9 cellular contexts compared by ENCODE assay signal in the genomic region with DNA sequence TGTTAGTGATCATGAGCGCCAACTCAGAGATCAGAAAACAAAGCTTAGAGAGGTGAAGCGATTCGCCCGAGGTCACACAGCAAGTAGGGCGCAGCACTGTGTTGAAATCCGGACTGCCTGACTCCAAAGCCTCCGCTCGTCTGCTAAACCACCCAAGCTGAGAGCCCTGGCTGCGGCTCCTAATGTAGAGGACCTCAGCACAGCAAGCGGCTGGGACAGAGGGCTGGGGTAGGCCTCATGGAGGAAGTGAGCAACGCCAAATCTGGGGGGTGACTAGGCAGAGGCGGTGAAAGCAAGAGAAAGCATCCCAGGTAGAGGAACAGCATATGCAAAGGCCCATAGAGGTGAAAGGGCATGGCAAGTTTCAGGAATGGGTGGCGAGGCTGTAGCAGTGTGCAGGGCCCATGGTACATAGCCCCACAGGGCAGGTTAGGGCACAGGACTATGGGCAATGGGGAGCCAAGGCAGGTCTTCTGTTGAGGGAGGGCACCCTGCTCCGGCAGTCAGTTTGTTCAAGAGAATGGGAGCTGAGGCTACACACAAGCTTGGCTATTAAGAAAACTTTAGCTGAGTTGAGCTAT. TPM values are rescaled to one million over a fixed set of nuclear protein-coding genes. Genes with fewer than 3 reads are reported as not detected.
DNase-seq lines count a peak whose midpoint lies in the region; ATAC-seq and TF ChIP-seq lines count a peak whose summit lies in the region.
"Had no signal": no experiment of that assay in that cellular context is flagged by ENCODE, and none has a peak within 500 bp of the region (broad histone marks: within the 10 kb centered on the region; RNA-seq: fewer than 3 reads in every experiment).

No MANE protein-coding gene starts in this region.

- H3K27me3 ChIP-seq in MM.1S (replicated peaks; ENCODE audit: insufficient read depth, low read length) (peaks cover under 1% of the 10 kb centered on the region; the same call in 1 of the 2 replicates), osteoblast (ENCODE audit: insufficient read depth, low read length) (peaks cover 63% of the 10 kb centered on the region)
- H3K27me3 ChIP-seq: pancreas had no signal

- peak overlapping the region; percentile 83 for H3K4me3 Mint-ChIP-seq in T-helper 1 cell treated with Interleukin-12 subunit alpha and Interleukin-12 subunit beta and Interleukin-4 antibody, amounts not matched to agents 30 μg/mL and 1 μg/mL, for 36 hours

- DNase-seq in T-helper 1 cell (no peak), MM.1S (no peak), coronary artery (ENCODE audit: low spot score) (no peak), osteoblast (ENCODE audit: insufficient read length, low spot score, missing footprints) (peak; percentile 41), DMS53 (lab: John Stamatoyannopoulos, UW) (no peak), G401 (ENCODE audit: low spot score) (no peak)

- H3F3A ChIP-seq in MM.1S (ENCODE audit: insufficient read depth, low read length): no peaks in the 10 kb centered on the region

- H3K4me3 ChIP-seq in MM.1S (ENCODE audit: low read length): peak overlapping the region; percentile 49; the same call in 1 of the 2 replicates
- peak overlapping the region; percentile 71 for H3K4me3 ChIP-seq in coronary artery
- no peak overlapping the region for H3K4me3 ChIP-seq in osteoblast (ENCODE audit: insufficient read depth, low read length)

- peak overlapping the region; percentile 17; the same call in 1 of the 2 replicates for H3K9ac ChIP-seq in MM.1S (ENCODE audit: low read length)

- TF ChIP-seq CTCF in MM.1S (IDR thresholded peaks at IDR 0.05; ENCODE audit: low read length) (no peak), coronary artery (IDR thresholded peaks at IDR 0.05) (no peak), osteoblast (IDR thresholded peaks at IDR 0.05; ENCODE audit: extremely low read depth, low read depth, low read length) (no peak)

- peak overlapping the region; percentile 46 for H3K27ac Mint-ChIP-seq in T-helper 1 cell treated with Interleukin-12 subunit alpha and Interleukin-12 subunit beta and Interleukin-4 antibody, amounts not matched to agents 30 μg/mL and 1 μg/mL, for 36 hours

- no peaks in the 10 kb centered on the region for H3K9me3 Mint-ChIP-seq in T-helper 1 cell treated with Interleukin-12 subunit alpha and Interleukin-12 subunit beta and Interleukin-4 antibody, amounts not matched to agents 30 μg/mL and 1 μg/mL, for 36 hours

- H3K4me2 ChIP-seq in MM.1S (ENCODE audit: low read depth, low read length) (peak overlapping the region; percentile 89), osteoblast (ENCODE audit: insufficient read depth, low read length) (no peak overlapping the region)

- H3K79me2 ChIP-seq in MM.1S (ENCODE audit: low read length) (no peaks in the 10 kb centered on the region), osteoblast (ENCODE audit: insufficient read depth, low read length) (no peaks in the 10 kb centered on the region)

- in situ Hi-C loops in G401 (cut with HindIII; ENCODE audit: low sequenced_read_pairs): no loop called here

- H2AFZ ChIP-seq in MM.1S (ENCODE audit: low read length): peak overlapping the region; percentile 80
- no peak overlapping the region for H2AFZ ChIP-seq in osteoblast (ENCODE audit: low read length)

- H3K9me2 ChIP-seq in MM.1S (replicated peaks; ENCODE audit: insufficient read depth, low read length): no peaks in the 10 kb centered on the region

- H3K4me1 Mint-ChIP-seq in T-helper 1 cell treated with Interleukin-12 subunit alpha and Interleukin-12 subunit beta and Interleukin-4 antibody, amounts not matched to agents 30 μg/mL and 1 μg/mL, for 36 hours (ENCODE audit: low read depth): peaks cover 25% of the 10 kb centered on the region

- ATAC-seq in GM21786 (IDR thresholded peaks at IDR 0.05; ENCODE audit: unreplicated experiment): no peak

- peaks cover 15% of the 10 kb centered on the region for H3K27me3 Mint-ChIP-seq in T-helper 1 cell treated with Interleukin-12 subunit alpha and Interleukin-12 subunit beta and Interleukin-4 antibody, amounts not matched to agents 30 μg/mL and 1 μg/mL, for 36 hours (ENCODE audit: low read depth)

- H3K36me3 Mint-ChIP-seq in T-helper 1 cell treated with Interleukin-12 subunit alpha and Interleukin-12 subunit beta and Interleukin-4 antibody, amounts not matched to agents 30 μg/mL and 1 μg/mL, for 36 hours (ENCODE audit: low read depth): no peaks in the 10 kb centered on the region

- H3K27ac ChIP-seq in MM.1S (ENCODE audit: low read length) (no peak overlapping the region), coronary artery (no peak overlapping the region), osteoblast (ENCODE audit: low read depth, low read length) (no peak overlapping the region)
- H3K27ac ChIP-seq: pancreas had no signal

- H3K4me1 ChIP-seq in MM.1S (ENCODE audit: low read length) (peaks cover 12% of the 10 kb centered on the region), osteoblast (ENCODE audit: insufficient read depth, low read length) (peaks cover 3% of the 10 kb centered on the region)
- H3K4me1 ChIP-seq: pancreas had no signal

- H4K20me1 ChIP-seq in MM.1S (ENCODE audit: insufficient read depth, low read length): no peaks in the 10 kb centered on the region
- no peaks in the 10 kb centered on the region for H4K20me1 ChIP-seq in osteoblast (ENCODE audit: insufficient read depth, low read length)

- H3K36me3 ChIP-seq in MM.1S (replicated peaks; ENCODE audit: insufficient read depth, low read length) (no peaks in the 10 kb centered on the region), osteoblast (ENCODE audit: insufficient read depth, low read length) (no peaks in the 10 kb centered on the region)
- H3K36me3 ChIP-seq: pancreas had no signal

- no peaks in the 10 kb centered on the region for H3K9me3 ChIP-seq in MM.1S (replicated peaks; ENCODE audit: insufficient read depth, low read length)
- H3K9me3 ChIP-seq in osteoblast (ENCODE audit: low read depth, low read length): no peaks in the 10 kb centered on the region
- H3K9me3 ChIP-seq: pancreas had no signal

RNA-seq across cellular contexts. Expression of a gene that starts 0.8 kb away (rescaled TPM):
- total RNA-seq in osteoblast: not detected in 2 replicates
- not detected in 2 replicates for total RNA-seq in G401 (2014; rRNA removed; shearing (Covaris generic))

RNA-seq across cellular contexts. Expression of a gene that starts 6.4 kb away (rescaled TPM):
- total RNA-seq in osteoblast: not detected in 2 replicates
- total RNA-seq in G401 (2014; rRNA removed; shearing (Covaris generic)): not detected in 2 replicates
